Comparison of ENCODE assay signal across 6 cellular contexts in genomic region chr5:45035991-45036390, GRCh38.
"Had no signal": no experiment of that assay in that cellular context is flagged by ENCODE, and none has a peak within 500 bp of the region (broad histone marks: within the 10 kb centered on the region; RNA-seq: fewer than 3 reads in every experiment).

No MANE protein-coding gene starts in this region.

- H3K4me1 Mint-ChIP-seq: IgD-negative memory B cell had no signal

- H3K4me3 Mint-ChIP-seq: H9, IgD-negative memory B cell had no signal

- DNase-seq: GOT3, H9, HCEC 1CT, KBM-7 had no signal

- H3K27ac Mint-ChIP-seq: IgD-negative memory B cell had no signal

- H3K9me3 Mint-ChIP-seq: H9 had no signal

- H3K36me3 Mint-ChIP-seq: IgD-negative memory B cell had no signal

- FAIRE-seq: H54 had no signal

- H3K27me3 Mint-ChIP-seq: IgD-negative memory B cell had no signal
